In the genomic region with DNA sequence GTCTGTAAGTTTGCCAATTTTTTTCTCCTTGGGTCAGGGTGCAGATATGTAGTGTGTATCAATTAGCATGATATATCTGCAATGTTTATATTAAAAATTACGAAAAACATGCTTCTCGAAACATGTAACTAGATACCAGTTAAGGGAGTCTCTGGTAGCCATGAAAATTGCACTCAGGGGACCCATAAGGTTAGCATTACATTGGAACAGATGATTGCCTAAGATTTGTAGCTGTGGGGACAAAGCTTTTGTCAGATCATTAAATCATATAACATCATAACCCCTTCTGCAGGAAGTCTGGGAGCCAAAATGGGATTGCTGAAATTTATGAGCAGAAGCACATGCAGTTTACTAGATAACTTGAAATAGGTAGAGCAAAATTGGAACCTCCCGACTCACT, we compare ENCODE assay signal across 1 cellular context.
TF ChIP-seq lines count a peak whose summit lies in the region.

No MANE protein-coding gene starts in this region.

TF ChIP-seq in HepG2, 621 proteins besides CTCF, POLR2A, EP300 and RAD21 (continued from another document):
- TF ChIP-seq, protein P1, sequence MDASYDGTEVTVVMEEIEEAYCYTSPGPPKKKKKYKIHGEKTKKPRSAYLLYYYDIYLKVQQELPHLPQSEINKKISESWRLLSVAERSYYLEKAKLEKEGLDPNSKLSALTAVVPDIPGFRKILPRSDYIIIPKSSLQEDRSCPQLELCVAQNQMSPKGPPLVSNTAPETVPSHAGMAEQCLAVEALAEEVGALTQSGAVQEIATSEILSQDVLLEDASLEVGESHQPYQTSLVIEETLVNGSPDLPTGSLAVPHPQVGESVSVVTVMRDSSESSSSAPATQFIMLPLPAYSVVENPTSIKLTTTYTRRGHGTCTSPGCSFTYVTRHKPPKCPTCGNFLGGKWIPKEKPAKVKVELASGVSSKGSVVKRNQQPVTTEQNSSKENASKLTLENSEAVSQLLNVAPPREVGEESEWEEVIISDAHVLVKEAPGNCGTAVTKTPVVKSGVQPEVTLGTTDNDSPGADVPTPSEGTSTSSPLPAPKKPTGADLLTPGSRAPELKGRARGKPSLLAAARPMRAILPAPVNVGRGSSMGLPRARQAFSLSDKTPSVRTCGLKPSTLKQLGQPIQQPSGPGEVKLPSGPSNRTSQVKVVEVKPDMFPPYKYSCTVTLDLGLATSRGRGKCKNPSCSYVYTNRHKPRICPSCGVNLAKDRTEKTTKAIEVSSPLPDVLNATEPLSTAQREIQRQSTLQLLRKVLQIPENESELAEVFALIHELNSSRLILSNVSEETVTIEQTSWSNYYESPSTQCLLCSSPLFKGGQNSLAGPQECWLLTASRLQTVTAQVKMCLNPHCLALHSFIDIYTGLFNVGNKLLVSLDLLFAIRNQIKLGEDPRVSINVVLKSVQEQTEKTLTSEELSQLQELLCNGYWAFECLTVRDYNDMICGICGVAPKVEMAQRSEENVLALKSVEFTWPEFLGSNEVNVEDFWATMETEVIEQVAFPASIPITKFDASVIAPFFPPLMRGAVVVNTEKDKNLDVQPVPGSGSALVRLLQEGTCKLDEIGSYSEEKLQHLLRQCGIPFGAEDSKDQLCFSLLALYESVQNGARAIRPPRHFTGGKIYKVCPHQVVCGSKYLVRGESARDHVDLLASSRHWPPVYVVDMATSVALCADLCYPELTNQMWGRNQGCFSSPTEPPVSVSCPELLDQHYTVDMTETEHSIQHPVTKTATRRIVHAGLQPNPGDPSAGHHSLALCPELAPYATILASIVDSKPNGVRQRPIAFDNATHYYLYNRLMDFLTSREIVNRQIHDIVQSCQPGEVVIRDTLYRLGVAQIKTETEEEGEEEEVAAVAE (CRISPR knock-in tag; IDR thresholded peaks at IDR 0.05; ENCODE audit: borderline replicate concordance) = no peak
- TF ChIP-seq SNAI1 (CRISPR knock-in tag; IDR thresholded peaks at IDR 0.05; ENCODE audit: borderline replicate concordance) = no peak
- no peak for TF ChIP-seq ZNF3 (CRISPR knock-in tag; IDR thresholded peaks at IDR 0.05)
- TF ChIP-seq ZNF713 (CRISPR knock-in tag; IDR thresholded peaks at IDR 0.05) = no peak
- TF ChIP-seq ZNF337 (CRISPR knock-in tag; IDR thresholded peaks at IDR 0.05; ENCODE audit: borderline replicate concordance, low read depth) = no peak
- no peak for TF ChIP-seq HNF4G (IDR thresholded peaks at IDR 0.05; ENCODE audit: borderline replicate concordance, low read depth, low read length)
- no peak for TF ChIP-seq HNF4G (CRISPR knock-in tag; IDR thresholded peaks at IDR 0.05; ENCODE audit: borderline replicate concordance, low read depth)
- TF ChIP-seq ATF1 (CRISPR knock-in tag; IDR thresholded peaks at IDR 0.05) = no peak
- TF ChIP-seq ZNF891 (CRISPR knock-in tag; IDR thresholded peaks at IDR 0.05) = no peak
- TF ChIP-seq SMYD3 (CRISPR knock-in tag; IDR thresholded peaks at IDR 0.05) = no peak
- TF ChIP-seq, protein P2, sequence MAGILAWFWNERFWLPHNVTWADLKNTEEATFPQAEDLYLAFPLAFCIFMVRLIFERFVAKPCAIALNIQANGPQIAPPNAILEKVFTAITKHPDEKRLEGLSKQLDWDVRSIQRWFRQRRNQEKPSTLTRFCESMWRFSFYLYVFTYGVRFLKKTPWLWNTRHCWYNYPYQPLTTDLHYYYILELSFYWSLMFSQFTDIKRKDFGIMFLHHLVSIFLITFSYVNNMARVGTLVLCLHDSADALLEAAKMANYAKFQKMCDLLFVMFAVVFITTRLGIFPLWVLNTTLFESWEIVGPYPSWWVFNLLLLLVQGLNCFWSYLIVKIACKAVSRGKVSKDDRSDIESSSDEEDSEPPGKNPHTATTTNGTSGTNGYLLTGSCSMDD (CRISPR knock-in tag; IDR thresholded peaks at IDR 0.05) = no peak
- TF ChIP-seq KAT7 (CRISPR knock-in tag; IDR thresholded peaks at IDR 0.05; ENCODE audit: borderline replicate concordance) = no peak
- TF ChIP-seq, protein P3, sequence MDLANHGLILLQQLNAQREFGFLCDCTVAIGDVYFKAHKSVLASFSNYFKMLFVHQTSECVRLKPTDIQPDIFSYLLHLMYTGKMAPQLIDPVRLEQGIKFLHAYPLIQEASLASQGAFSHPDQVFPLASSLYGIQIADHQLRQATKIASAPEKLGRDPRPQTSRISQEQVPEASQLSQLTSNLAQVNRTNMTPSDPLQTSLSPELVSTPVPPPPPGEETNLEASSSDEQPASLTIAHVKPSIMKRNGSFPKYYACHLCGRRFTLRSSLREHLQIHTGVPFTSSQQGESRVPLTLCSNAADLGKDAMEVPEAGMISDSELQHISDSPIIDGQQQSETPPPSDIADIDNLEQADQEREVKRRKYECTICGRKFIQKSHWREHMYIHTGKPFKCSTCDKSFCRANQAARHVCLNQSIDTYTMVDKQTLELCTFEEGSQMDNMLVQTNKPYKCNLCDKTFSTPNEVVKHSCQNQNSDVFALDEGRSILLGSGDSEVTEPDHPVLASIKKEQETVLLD (CRISPR knock-in tag; IDR thresholded peaks at IDR 0.05; ENCODE audit: low read depth) = no peak
- TF ChIP-seq JDP2 (CRISPR knock-in tag; IDR thresholded peaks at IDR 0.05; ENCODE audit: borderline replicate concordance) = no peak
- TF ChIP-seq REXO4 (CRISPR knock-in tag; IDR thresholded peaks at IDR 0.05; ENCODE audit: borderline replicate concordance) = no peak
TF ChIP-seq in HepG2: peak in this region for 0.
